In genomic region chr3:126537730-126538281, GRCh38 we compare ENCODE assay signal across 1 cellular context.
TF ChIP-seq lines count a peak whose summit lies in the region.

No MANE protein-coding gene starts in this region.

TF ChIP-seq in K562, 482 proteins besides CTCF, POLR2A, EP300 and RAD21:
- TF ChIP-seq GTF3C2 (IDR thresholded peaks at IDR 0.05; ENCODE audit: borderline replicate concordance, extremely low read depth, insufficient read length) (no peak), ATF1 (CRISPR knock-in tag; IDR thresholded peaks at IDR 0.05) (no peak), ATF1 (tag; IDR thresholded peaks at IDR 0.05) (no peak), NR0B1 (IDR thresholded peaks at IDR 0.05; ENCODE audit: partially characterized antibody) (no peak), SIX5 (IDR thresholded peaks at IDR 0.05; ENCODE audit: borderline replicate concordance in 1 of 2, insufficient read depth in 1 of 2, low read depth in 1 of 2, low read length in 2 of 2) (no peak), PTTG1 (tag; IDR thresholded peaks at IDR 0.05; ENCODE audit: low read depth) (no peak), ZNF57 (CRISPR knock-in tag; IDR thresholded peaks at IDR 0.05) (no peak), BCOR (IDR thresholded peaks at IDR 0.05) (peak; percentile 72), IRF2 (CRISPR knock-in tag; IDR thresholded peaks at IDR 0.05) (no peak), NFE2L1 (tag; IDR thresholded peaks at IDR 0.05; ENCODE audit: borderline replicate concordance, low read depth) (no peak), EZH2 (IDR thresholded peaks at IDR 0.05; ENCODE audit: borderline replicate concordance, low read depth, low read length) (no peak), ZBTB9 (CRISPR knock-in tag; IDR thresholded peaks at IDR 0.05) (no peak), RAD51 (IDR thresholded peaks at IDR 0.05; ENCODE audit: borderline replicate concordance, low read depth) (peak; percentile 12; the same call in 1 of the 2 replicates), RBM22 (IDR thresholded peaks at IDR 0.05; ENCODE audit: low read depth, low read length, poor library complexity, severe bottlenecking) (no peak), POLR2AphosphoS5 (IDR thresholded peaks at IDR 0.05; ENCODE audit: control insufficient read depth, insufficient read depth, low read depth, low read length) (no peak), RB1 (IDR thresholded peaks at IDR 0.05; ENCODE audit: low read depth) (no peak), HNRNPH1 (optimal IDR thresholded peaks at IDR 0.05; ENCODE audit: low read depth, low read length) (no peak), PCBP2 (IDR thresholded peaks at IDR 0.05; ENCODE audit: low read depth, low read length, poor library complexity, severe bottlenecking) (no peak), BHLHE40 (IDR thresholded peaks at IDR 0.05; ENCODE audit: low read length) (peak; percentile 32; the same call in 1 of the 2 replicates), USF2 (CRISPR knock-in tag; IDR thresholded peaks at IDR 0.05) (0 out of 2 replicates have a peak, but pooled peaks have one; percentile 17), KAT7 (CRISPR knock-in tag; IDR thresholded peaks at IDR 0.05; ENCODE audit: borderline replicate concordance) (no peak), BDP1 (IDR thresholded peaks at IDR 0.05; ENCODE audit: insufficient read depth, insufficient read length) (no peak), ZNF175 (CRISPR knock-in tag; IDR thresholded peaks at IDR 0.05; ENCODE audit: low read depth) (no peak), ZNF277 (CRISPR knock-in tag; IDR thresholded peaks at IDR 0.05; ENCODE audit: borderline replicate concordance) (no peak), SIRT6 (IDR thresholded peaks at IDR 0.05; ENCODE audit: low read depth, low read length) (no peak), HOXB6 (CRISPR knock-in tag; IDR thresholded peaks at IDR 0.05; ENCODE audit: borderline replicate concordance) (no peak), SNIP1 (IDR thresholded peaks at IDR 0.05; ENCODE audit: low read depth) (no peak), SNAPC5 (CRISPR knock-in tag; IDR thresholded peaks at IDR 0.05) (no peak), ESRRA (IDR thresholded peaks at IDR 0.05; ENCODE audit: borderline replicate concordance, low read depth) (peak; percentile 54; the same call in 1 of the 2 replicates), ZNF140 (CRISPR knock-in tag; IDR thresholded peaks at IDR 0.05) (no peak), KDM1A (IDR thresholded peaks at IDR 0.05) (0 out of 4 replicates have a peak, but pooled peaks of 1 of the 2 experiments have one; percentile 13), SPI1 (IDR thresholded peaks at IDR 0.05; ENCODE audit: borderline replicate concordance, low read depth, low read length) (no peak), RBM25 (IDR thresholded peaks at IDR 0.05; ENCODE audit: low read depth, low read length, severe bottlenecking) (peak; percentile 62), L3MBTL2 (IDR thresholded peaks at IDR 0.05) (0 out of 2 replicates have a peak, but pooled peaks have one; percentile 16), ETS1 (conservative IDR thresholded peaks at IDR 0.05; ENCODE audit: control insufficient read depth, low read depth, low read length) (no peak), VEZF1 (CRISPR knock-in tag; IDR thresholded peaks at IDR 0.05) (no peak), SIN3A (IDR thresholded peaks at IDR 0.05; ENCODE audit: borderline replicate concordance in 2 of 2, control insufficient read depth in 1 of 2, low read depth in 2 of 2, low read length in 2 of 2) (no peak), CREB1 (IDR thresholded peaks at IDR 0.05) (no peak), CREB1 (CRISPR knock-in tag; IDR thresholded peaks at IDR 0.05) (no peak), HCFC1 (IDR thresholded peaks at IDR 0.05; ENCODE audit: low read depth, low read length) (no peak), ETV1 (tag; conservative IDR thresholded peaks at IDR 0.05; ENCODE audit: low read depth) (no peak), ARID4B (CRISPR knock-in tag; IDR thresholded peaks at IDR 0.05) (no peak)
